Comparison of ENCODE assay signal across 1 cellular context in the genomic region with DNA sequence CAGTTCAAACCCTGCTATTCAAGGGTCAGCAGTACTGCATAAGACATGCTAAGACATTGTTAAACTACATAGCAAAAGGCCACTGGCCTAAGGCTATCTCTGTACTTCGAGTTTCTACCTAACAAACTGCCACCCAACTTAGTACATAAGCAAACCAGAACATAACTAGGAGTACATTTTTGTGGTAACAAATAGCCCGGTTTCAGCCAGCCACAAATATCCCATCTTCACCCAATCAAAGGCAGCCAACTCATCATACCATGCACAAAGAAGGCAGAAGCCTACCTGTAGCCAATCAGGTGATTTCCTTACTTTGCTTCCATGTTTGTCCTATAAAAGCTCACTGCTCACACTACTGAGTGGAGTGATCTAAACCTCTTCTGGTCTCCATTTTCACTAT.
TF ChIP-seq lines count a peak whose summit lies in the region.

No MANE protein-coding gene starts in this region.

TF ChIP-seq in GM12878, 131 proteins besides CTCF, POLR2A, EP300 and RAD21:
- TF ChIP-seq KDM1A (IDR thresholded peaks at IDR 0.05; ENCODE audit: borderline replicate concordance) (no peak), NR2C1 (IDR thresholded peaks at IDR 0.05) (no peak), RCOR1 (conservative IDR thresholded peaks at IDR 0.05; ENCODE audit: low read depth, low read length) (no peak), NR2C2 (IDR thresholded peaks at IDR 0.05; ENCODE audit: borderline replicate concordance, control insufficient read depth, insufficient read length, low read depth) (no peak), IKZF2 (IDR thresholded peaks at IDR 0.05) (no peak), IRF4 (IDR thresholded peaks at IDR 0.05; ENCODE audit: low read depth, low read length) (no peak), RAD51 (IDR thresholded peaks at IDR 0.05) (no peak), ETV6 (conservative IDR thresholded peaks at IDR 0.05 in 1 of 2, IDR thresholded peaks at IDR 0.05 in 1 of 2; ENCODE audit: borderline replicate concordance in 1 of 2, low read depth in 1 of 2) (no peak), CBX3 (IDR thresholded peaks at IDR 0.05; ENCODE audit: borderline replicate concordance, low read depth) (no peak), EGR1 (IDR thresholded peaks at IDR 0.05; ENCODE audit: borderline replicate concordance in 1 of 2, low read depth in 2 of 2, low read length in 2 of 2) (no peak), JUNB (IDR thresholded peaks at IDR 0.05) (no peak), STAT1 (conservative IDR thresholded peaks at IDR 0.05) (no peak), ZBED1 (IDR thresholded peaks at IDR 0.05; ENCODE audit: borderline replicate concordance) (no peak)
TF ChIP-seq in GM12878: peak in this region for 0.
